Comparison of ENCODE assay signal across 17 cellular contexts in genomic region chr13:60392136-60392535, GRCh38. TPM values are rescaled to one million over a fixed set of nuclear protein-coding genes. Genes with fewer than 3 reads are reported as not detected.
DNase-seq lines count a peak whose midpoint lies in the region; ATAC-seq and TF ChIP-seq lines count a peak whose summit lies in the region.
"Had no signal": no experiment of that assay in that cellular context is flagged by ENCODE, and none has a peak within 500 bp of the region (broad histone marks: within the 10 kb centered on the region; RNA-seq: fewer than 3 reads in every experiment).

No MANE protein-coding gene starts in this region.

- H3K4me3 ChIP-seq in GM23338 (no peak overlapping the region), Loucy (ENCODE audit: low read length, poor library complexity, severe bottlenecking) (no peak overlapping the region), lower lobe of right lung (no peak overlapping the region), smooth muscle cell (no peak overlapping the region)
- H3K4me3 ChIP-seq: BLaER1 treated with 17β-estradiol and CSF1 and Interleukin-3, amounts not matched to agents 10 nM and 100 nM; GM12878; HAP-1 had no signal

- CTCF ChIA-PET in activated CD4-positive, alpha-beta memory T cell treated with anti-CD3 and anti-CD28 coated beads, Interleukin-2, amount 10 ng/mL, durations not matched to agents 7 days and 5 days (lab: Charles Lee) = interaction anchor here (0.7 kb wide), 1 partner anchor 27 kb away, joined by 3 read pairs; no protein-coding TSS in a partner anchor

- H3K9me3 Mint-ChIP-seq in GM23338 (no peaks in the 10 kb centered on the region), mesothelial cell of epicardium (no peaks in the 10 kb centered on the region)
- H3K9me3 Mint-ChIP-seq in activated CD4-positive, alpha-beta memory T cell treated with anti-CD3 and anti-CD28 coated beads, Interleukin-2, amount 10 ng/mL, durations not matched to agents 7 days and 5 days = no peaks in the 10 kb centered on the region
- H3K9me3 Mint-ChIP-seq: CD8-positive, alpha-beta T cell had no signal

- H3K4me1 Mint-ChIP-seq in GM23338 (peaks cover 11% of the 10 kb centered on the region), mesothelial cell of epicardium (peaks cover 2% of the 10 kb centered on the region)
- peaks cover 6% of the 10 kb centered on the region for H3K4me1 Mint-ChIP-seq in activated CD4-positive, alpha-beta memory T cell treated with anti-CD3 and anti-CD28 coated beads, Interleukin-2, amount 10 ng/mL, durations not matched to agents 7 days and 5 days

- WGBS in smooth muscle cell (ENCODE audit: low lambda C conversion rate) = 50% methylated on average over 4 of the region's 4 CpGs

- H3K9me2 ChIP-seq in GM23338 (ENCODE audit: insufficient read depth) = no peaks in the 10 kb centered on the region
- H3K9me2 ChIP-seq in Loucy (replicated peaks; ENCODE audit: low read depth, low read length) = no peaks in the 10 kb centered on the region

- H3K4me2 ChIP-seq in GM23338 (no peak overlapping the region), Loucy (ENCODE audit: low read depth, low read length, poor library complexity, severe bottlenecking) (no peak overlapping the region), smooth muscle cell (no peak overlapping the region)
- H3K4me2 ChIP-seq: BLaER1 treated with 17β-estradiol and CSF1 and Interleukin-3, amounts not matched to agents 10 nM and 100 nM had no signal

- H3K27ac ChIP-seq in GM23338 (ENCODE audit: low read depth) (no peak overlapping the region), lower lobe of right lung (no peak overlapping the region), smooth muscle cell (ENCODE audit: low read depth) (no peak overlapping the region)
- H3K27ac ChIP-seq: BLaER1 treated with 17β-estradiol and CSF1 and Interleukin-3, amounts not matched to agents 10 nM and 100 nM; HL-60 had no signal

- intact Hi-C loops in lower lobe of right lung (cut with DNase I) = no loop called here

- H4K20me1 ChIP-seq in GM23338 (replicated peaks; ENCODE audit: insufficient read depth) = no peaks in the 10 kb centered on the region
- H4K20me1 ChIP-seq in Loucy (ENCODE audit: insufficient read depth, low read length, poor library complexity, severe bottlenecking) = no peaks in the 10 kb centered on the region
- H4K20me1 ChIP-seq in smooth muscle cell (ENCODE audit: low read depth) = no peaks in the 10 kb centered on the region
- H4K20me1 ChIP-seq: BLaER1 treated with 17β-estradiol and CSF1 and Interleukin-3, amounts not matched to agents 10 nM and 100 nM had no signal

- H3K9ac ChIP-seq in Loucy (ENCODE audit: low read depth, low read length, poor library complexity, severe bottlenecking) = no peak overlapping the region
- H3K9ac ChIP-seq in smooth muscle cell (ENCODE audit: low read depth) = no peak overlapping the region
- H3K9ac ChIP-seq: BLaER1 treated with 17β-estradiol and CSF1 and Interleukin-3, amounts not matched to agents 10 nM and 100 nM had no signal

- H2AFZ ChIP-seq in GM23338 (peak overlapping the region; percentile 30; the same call in 1 of the 2 replicates), Loucy (ENCODE audit: low read length) (peak overlapping the region; percentile 45; the same call in 1 of the 2 replicates), smooth muscle cell (ENCODE audit: low read depth) (peak overlapping the region; percentile 11)

- H3K36me3 Mint-ChIP-seq in GM23338 (ENCODE audit: low read depth) = no peaks in the 10 kb centered on the region
- H3K36me3 Mint-ChIP-seq in mesothelial cell of epicardium = no peaks in the 10 kb centered on the region
- H3K36me3 Mint-ChIP-seq in activated CD4-positive, alpha-beta memory T cell treated with anti-CD3 and anti-CD28 coated beads, Interleukin-2, amount 10 ng/mL, durations not matched to agents 7 days and 5 days (ENCODE audit: low read depth) = no peaks in the 10 kb centered on the region

- DNase-seq in GM23338 (ENCODE audit: low spot score) (no peak), lower lobe of right lung (peak; percentile 64), smooth muscle cell (lab: John Stamatoyannopoulos, UW; ENCODE audit: unreplicated experiment) (no peak), mesothelial cell of epicardium (ENCODE audit: low spot score in 2 of 2, unreplicated experiment in 2 of 2) (no peak), NCI-H345 (lab: John Stamatoyannopoulos, UW) (no peak)
- DNase-seq in activated CD4-positive, alpha-beta memory T cell treated with anti-CD3 and anti-CD28 coated beads, Interleukin-2, amount 10 ng/mL, durations not matched to agents 7 days and 5 days = no peak
- DNase-seq: CD8-positive, alpha-beta T cell; DMS 273 treated with DMSO at 0.1 percent for 48 hours; DMS53; DND-41; EL had no signal

- POLR2A ChIA-PET in activated CD4-positive, alpha-beta memory T cell treated with anti-CD3 and anti-CD28 coated beads, Interleukin-2, amount 10 ng/mL, durations not matched to agents 7 days and 5 days (lab: Charles Lee) = no interaction called here

- no peak for TF ChIP-seq CTCF in GM23338 (conservative IDR thresholded peaks at IDR 0.05; ENCODE audit: low read depth in 2 of 2)
- TF ChIP-seq CTCF in Loucy (conservative IDR thresholded peaks at IDR 0.05; ENCODE audit: low read length) = no peak
- no peak for TF ChIP-seq CTCF in lower lobe of right lung (IDR thresholded peaks at IDR 0.05)
- TF ChIP-seq CTCF in smooth muscle cell (IDR thresholded peaks at IDR 0.05; ENCODE audit: borderline replicate concordance, insufficient read depth, poor library complexity, severe bottlenecking) = no peak
- TF ChIP-seq CTCF in mesothelial cell of epicardium (IDR thresholded peaks at IDR 0.05; ENCODE audit: unreplicated experiment) = no peak

- H3F3A ChIP-seq in GM23338 (replicated peaks; ENCODE audit: low read depth) = no peaks in the 10 kb centered on the region
- no peaks in the 10 kb centered on the region for H3F3A ChIP-seq in Loucy (ENCODE audit: low read depth)
- no peaks in the 10 kb centered on the region for H3F3A ChIP-seq in smooth muscle cell (ENCODE audit: low read depth)

- H3K4me3 Mint-ChIP-seq in GM23338 = no peak overlapping the region
- H3K4me3 Mint-ChIP-seq in mesothelial cell of epicardium = no peak overlapping the region
- H3K4me3 Mint-ChIP-seq in activated CD4-positive, alpha-beta memory T cell treated with anti-CD3 and anti-CD28 coated beads, Interleukin-2, amount 10 ng/mL, durations not matched to agents 7 days and 5 days = no peak overlapping the region
- H3K4me3 Mint-ChIP-seq: B cell; CD8-positive, alpha-beta T cell had no signal

- H3K79me2 ChIP-seq in GM23338 (replicated peaks; ENCODE audit: insufficient read depth) (no peaks in the 10 kb centered on the region), Loucy (ENCODE audit: insufficient read depth, low read length) (no peaks in the 10 kb centered on the region), smooth muscle cell (ENCODE audit: low read depth) (no peaks in the 10 kb centered on the region)

- H3K36me3 ChIP-seq in GM23338 (ENCODE audit: insufficient read depth) (no peaks in the 10 kb centered on the region), Loucy (ENCODE audit: insufficient read depth, low read length) (no peaks in the 10 kb centered on the region), lower lobe of right lung (no peaks in the 10 kb centered on the region), smooth muscle cell (ENCODE audit: low read depth) (no peaks in the 10 kb centered on the region)
- H3K36me3 ChIP-seq: BLaER1 treated with 17β-estradiol and CSF1 and Interleukin-3, amounts not matched to agents 10 nM and 100 nM; HAP-1 had no signal

- H3K27me3 Mint-ChIP-seq in GM23338 (ENCODE audit: insufficient read depth, low read depth, poor library complexity) (peaks cover 5% of the 10 kb centered on the region), mesothelial cell of epicardium (ENCODE audit: low read depth) (no peaks in the 10 kb centered on the region)
- H3K27me3 Mint-ChIP-seq in activated CD4-positive, alpha-beta memory T cell treated with anti-CD3 and anti-CD28 coated beads, Interleukin-2, amount 10 ng/mL, durations not matched to agents 7 days and 5 days = peaks cover 1% of the 10 kb centered on the region
- H3K27me3 Mint-ChIP-seq: B cell had no signal

- ATAC-seq in GM23338 = no peak
- peak in 1 of 2 donors; percentile 9 for ATAC-seq in lower lobe of right lung
- ATAC-seq: CD8-positive, alpha-beta T cell; GM12878 had no signal

- H3K9me3 ChIP-seq in Loucy (ENCODE audit: insufficient read depth, low read depth, low read length) (no peaks in the 10 kb centered on the region), lower lobe of right lung (no peaks in the 10 kb centered on the region), smooth muscle cell (replicated peaks; ENCODE audit: low read depth) (no peaks in the 10 kb centered on the region)
- H3K9me3 ChIP-seq: BLaER1 treated with 17β-estradiol and CSF1 and Interleukin-3, amounts not matched to agents 10 nM and 100 nM; HAP-1 had no signal

- H3K27me3 ChIP-seq in GM23338 (ENCODE audit: insufficient read depth) (no peaks in the 10 kb centered on the region), Loucy (ENCODE audit: insufficient read depth, low read length, poor library complexity, severe bottlenecking) (no peaks in the 10 kb centered on the region), lower lobe of right lung (ENCODE audit: low read depth) (no peaks in the 10 kb centered on the region), smooth muscle cell (ENCODE audit: low read depth) (no peaks in the 10 kb centered on the region)
- H3K27me3 ChIP-seq: BLaER1 treated with 17β-estradiol and CSF1 and Interleukin-3, amounts not matched to agents 10 nM and 100 nM had no signal

- H3K4me1 ChIP-seq in GM23338 (ENCODE audit: insufficient read depth) (peaks cover 5% of the 10 kb centered on the region; the same call in 1 of the 2 replicates), Loucy (ENCODE audit: insufficient read depth, low read length, poor library complexity, severe bottlenecking) (no peaks in the 10 kb centered on the region), lower lobe of right lung (peaks cover 11% of the 10 kb centered on the region), smooth muscle cell (ENCODE audit: low read depth) (no peaks in the 10 kb centered on the region)

- H3K27ac Mint-ChIP-seq in GM23338 (no peak overlapping the region), mesothelial cell of epicardium (no peak overlapping the region)
- no peak overlapping the region for H3K27ac Mint-ChIP-seq in activated CD4-positive, alpha-beta memory T cell treated with anti-CD3 and anti-CD28 coated beads, Interleukin-2, amount 10 ng/mL, durations not matched to agents 7 days and 5 days
- H3K27ac Mint-ChIP-seq: B cell; CD8-positive, alpha-beta T cell had no signal

TF ChIP-seq in GM23338, 12 proteins besides CTCF, POLR2A, EP300 and RAD21 (continues in another document):
- TF ChIP-seq EZH2 (IDR thresholded peaks at IDR 0.05; ENCODE audit: low read depth, unreplicated experiment) = no peak
- no peak for TF ChIP-seq JUNB (IDR thresholded peaks at IDR 0.05; ENCODE audit: unreplicated experiment)
- no peak for TF ChIP-seq ZNF331 (CRISPR knock-in tag; IDR thresholded peaks at IDR 0.05; ENCODE audit: low read depth)

RNA-seq across cellular contexts. Expression of gene TDRD3, which starts 4.9 kb away (rescaled TPM):
- total RNA-seq in GM23338 (2014; rRNA removed; shearing (Covaris generic)) = 13.1 and 14.8 TPM in 2 replicates
- polyA plus RNA-seq in GM23338 (2016; fragmentation: Nextera tagmentation; extraction: Ambion mirVana) (10.6 and 13.3 TPM in 2 replicates), smooth muscle cell (7.3 and 8.3 TPM in 2 replicates)
- total RNA-seq in lower lobe of right lung (27.0 TPM), smooth muscle cell (20.4 and 26.8 TPM in 2 replicates), mesothelial cell of epicardium (47.6 to 50.8 TPM (median 50.6 TPM) in 3 replicates)
- total RNA-seq in activated CD4-positive, alpha-beta memory T cell treated with anti-CD3 and anti-CD28 coated beads, Interleukin-2, amount 10 ng/mL, durations not matched to agents 7 days and 5 days = 10 to 100 TPM; 20.3 to 22.1 TPM
